ENCODE assay signal across 18 cellular contexts in genomic region chr3:55147856-55148720, GRCh38.
"Had no signal": no experiment of that assay in that cellular context is flagged by ENCODE, and none has a peak within 500 bp of the region (broad histone marks: within the 10 kb centered on the region; RNA-seq: fewer than 3 reads in every experiment).

No MANE protein-coding gene starts in this region.

- H3K9me3 ChIP-seq: adrenal gland, body of pancreas, heart right ventricle had no signal

- H3K27me3 ChIP-seq: neural progenitor cell had no signal

- H2AFZ ChIP-seq: neural progenitor cell, parathyroid adenoma had no signal

- H3K9ac ChIP-seq: neural progenitor cell, parathyroid adenoma had no signal

- H3K27ac ChIP-seq: adrenal gland, body of pancreas, dorsolateral prefrontal cortex, heart right ventricle, neural progenitor cell, parathyroid adenoma, SK-N-MC, skin epidermis had no signal

- H3K4me2 ChIP-seq: neural progenitor cell had no signal

- DNase-seq: activated CD4-positive, alpha-beta T cell treated with anti-CD3 and anti-CD28 coated beads, Interleukin-2, amount 50 U/mL, for 1 hour; activated CD4-positive, CD25-positive, alpha-beta regulatory T cell; activated naive CD4-positive, alpha-beta T cell treated with anti-CD3 and anti-CD28 coated beads, Interleukin-2, amount 10 ng/mL, durations not matched to agents 7 days and 5 days; activated T-cell treated with anti-CD3 and anti-CD28 coated beads for 4 hours; adrenal gland; body of pancreas; cerebellar nuclear complex; dorsolateral prefrontal cortex; foreskin melanocyte; heart right ventricle; islet precursor cell; midbrain; trophoblast cell had no signal

- ATAC-seq: activated T-helper 17 cell treated with anti-CD3 and anti-CD28 coated beads, Interleukin-2, amount 50 U/mL, for 72 hours; body of pancreas; heart right ventricle had no signal

- H3K4me1 ChIP-seq: adrenal gland, body of pancreas, neural progenitor cell, parathyroid adenoma had no signal

- H3K79me2 ChIP-seq: parathyroid adenoma had no signal

- H3K36me3 ChIP-seq: adrenal gland, heart right ventricle, neural progenitor cell had no signal

- H3K4me3 ChIP-seq: adrenal gland, body of pancreas, dorsolateral prefrontal cortex, neural progenitor cell, SK-N-MC, skin epidermis had no signal
